Comparison of ENCODE assay signal across 14 cellular contexts in genomic region chr11:15835705-15836411, GRCh38.
DNase-seq lines count a peak whose midpoint lies in the region; ATAC-seq and TF ChIP-seq lines count a peak whose summit lies in the region.
"Had no signal": no experiment of that assay in that cellular context is flagged by ENCODE, and none has a peak within 500 bp of the region (broad histone marks: within the 10 kb centered on the region; RNA-seq: fewer than 3 reads in every experiment).

No MANE protein-coding gene starts in this region.

- ATAC-seq in lung (ENCODE audit: insufficient read depth, low FRiP score): no peak
- ATAC-seq in gastrocnemius medialis: peak; percentile 47 to 51
- ATAC-seq in omental fat pad (ENCODE audit: low FRiP score): no peak
- no peak for ATAC-seq in mucosa of descending colon
- ATAC-seq: GM23338, HCT116 had no signal

- peak in 1 of 2 experiments; percentile 84; a peak in 2 of 4 replicates for TF ChIP-seq EP300 in SK-N-SH (IDR thresholded peaks at IDR 0.05; ENCODE audit: borderline replicate concordance in 1 of 2, low read depth in 1 of 2, low read length in 1 of 2)

- H3K4me2 ChIP-seq in SK-N-SH: no peak overlapping the region
- H3K4me2 ChIP-seq: GM23338 had no signal

- TF ChIP-seq CTCF in BE2C (IDR thresholded peaks at IDR 0.05; ENCODE audit: low read depth, low read length): no peak
- no peak for TF ChIP-seq CTCF in SK-N-SH (IDR thresholded peaks at IDR 0.05)
- no peak for TF ChIP-seq CTCF in lung (IDR thresholded peaks at IDR 0.05; ENCODE audit: control extremely low read depth, extremely low read depth)
- TF ChIP-seq CTCF in gastrocnemius medialis (IDR thresholded peaks at IDR 0.05 in 4 of 5, conservative IDR thresholded peaks at IDR 0.05 in 1 of 5): no peak
- no peak for TF ChIP-seq CTCF in omental fat pad (IDR thresholded peaks at IDR 0.05)
- no peak for TF ChIP-seq CTCF in mucosa of descending colon (IDR thresholded peaks at IDR 0.05)

- no peaks in the 10 kb centered on the region for H3K79me2 ChIP-seq in SK-N-SH (ENCODE audit: insufficient read depth)

- no peaks in the 10 kb centered on the region for H4K20me1 ChIP-seq in SK-N-SH (ENCODE audit: insufficient read depth)

- no peak overlapping the region for H2AFZ ChIP-seq in SK-N-SH (ENCODE audit: low read depth)
- H2AFZ ChIP-seq: GM23338 had no signal

- no peak overlapping the region for H3K9ac ChIP-seq in SK-N-SH

- WGBS in SK-N-SH (ENCODE audit: low lambda C conversion rate): 66% methylated on average over 7 of the region's 7 CpGs
- 94% methylated on average over 7 of the region's 7 CpGs for WGBS in lung, 2 donors

- CTCF ChIA-PET in SK-N-SH (lab: Yijun Ruan, JAX): interaction anchor here (0.5 to 2.4 kb wide), 5 partner anchors 9 to 772 kb away, joined by 3 to 6 read pairs (median 3); no protein-coding TSS in a partner anchor

- intact Hi-C loops in gastrocnemius medialis (cut with DNase I; ENCODE audit: low total_unique reads) (no loop called here), mucosa of descending colon (cut with DNase I, micrococcal nuclease) (loop anchor here in 1 of 2 donors (10.0 kb wide), 1 partner anchor 769 kb away; no protein-coding TSS in a partner anchor)

- H3K27me3 ChIP-seq in BE2C (no peaks in the 10 kb centered on the region), SK-N-SH (ENCODE audit: insufficient read depth) (no peaks in the 10 kb centered on the region), lung (ENCODE audit: control insufficient read depth, insufficient read depth) (no peaks in the 10 kb centered on the region), gastrocnemius medialis (no peaks in the 10 kb centered on the region)

- no peaks in the 10 kb centered on the region for H3F3A ChIP-seq in SK-N-SH (replicated peaks; ENCODE audit: insufficient read depth)

- H3K27ac ChIP-seq in SK-N-SH (ENCODE audit: low read depth in 2 of 2, low read length in 1 of 2): peak overlapping the region in 1 of 2 experiments; percentile 88; a peak in 2 of 4 replicates
- H3K27ac ChIP-seq in lung (ENCODE audit: low read depth in 1 of 2, low read length in 1 of 2): no peak overlapping the region
- peak overlapping the region in 2 of 4 donors; percentile 4 to 28 for H3K27ac ChIP-seq in gastrocnemius medialis

- no peak for TF ChIP-seq POLR2A in gastrocnemius medialis (IDR thresholded peaks at IDR 0.05)

- H3K9me3 ChIP-seq in BE2C: no peaks in the 10 kb centered on the region
- no peaks in the 10 kb centered on the region for H3K9me3 ChIP-seq in SK-N-SH
- H3K9me3 ChIP-seq in lung (ENCODE audit: control insufficient read depth in 2 of 2, insufficient read depth in 1 of 2, low read length in 1 of 2): no peaks in the 10 kb centered on the region
- H3K9me3 ChIP-seq in gastrocnemius medialis: no peaks in the 10 kb centered on the region
- H3K9me3 ChIP-seq in mucosa of descending colon: no peaks in the 10 kb centered on the region

- 0 out of 2 replicates have a peak, but pooled peaks have one; percentile 4 for TF ChIP-seq RAD21 in SK-N-SH (IDR thresholded peaks at IDR 0.05; ENCODE audit: low read length)

- POLR2A ChIA-PET in SK-N-SH (lab: Yijun Ruan, JAX): interaction anchor here (0.7 to 1.7 kb wide), 8 partner anchors 45 to 772 kb away, joined by 3 to 6 read pairs (median 3); no protein-coding TSS in a partner anchor

- H3K4me3 ChIP-seq in BE2C (ENCODE audit: low read depth, low read length): no peak overlapping the region
- H3K4me3 ChIP-seq in SK-N-SH (ENCODE audit: low read depth in 2 of 2, low read length in 1 of 2): no peak overlapping the region
- no peak overlapping the region for H3K4me3 ChIP-seq in lung
- H3K4me3 ChIP-seq in gastrocnemius medialis: no peak overlapping the region
- no peak overlapping the region for H3K4me3 ChIP-seq in mucosa of descending colon
- H3K4me3 ChIP-seq: GM23338 had no signal

- DNase-seq in BE2C (peak; percentile 16), SK-N-SH (peak; percentile 33), lung (ENCODE audit: low spot score) (peak; percentile 25), gastrocnemius medialis (no peak), NCI-H2227 (lab: John Stamatoyannopoulos, UW; ENCODE audit: unreplicated experiment) (no peak), omental fat pad (ENCODE audit: low spot score) (no peak), T-helper 9 cell (no peak), mucosa of descending colon (no peak)
- DNase-seq: C1 segment of cervical spinal cord, DMS 273 treated with DMSO at 0.1 percent for 48 hours, NCI-H187, NCI-H446 had no signal

- no peaks in the 10 kb centered on the region for H3K9me2 ChIP-seq in SK-N-SH

- in situ Hi-C loops in gastrocnemius medialis (cut with MboI; ENCODE audit: low sequenced_read_pairs in 4 of 4): no loop called here

- no peaks in the 10 kb centered on the region for H3K36me3 ChIP-seq in BE2C
- H3K36me3 ChIP-seq in SK-N-SH (replicated peaks in 1 of 2; ENCODE audit: control insufficient read depth in 1 of 2, insufficient read depth in 2 of 2, low read length in 1 of 2): no peaks in the 10 kb centered on the region
- H3K36me3 ChIP-seq in lung (ENCODE audit: control insufficient read depth in 2 of 2, insufficient read depth in 2 of 2, low read length in 2 of 2): no peaks in the 10 kb centered on the region
- H3K36me3 ChIP-seq in gastrocnemius medialis: no peaks in the 10 kb centered on the region
- H3K36me3 ChIP-seq in mucosa of descending colon (ENCODE audit: low read depth): no peaks in the 10 kb centered on the region

- H3K4me1 ChIP-seq in BE2C: no peaks in the 10 kb centered on the region; the same call in 1 of the 2 replicates
- H3K4me1 ChIP-seq in SK-N-SH (ENCODE audit: control insufficient read depth in 1 of 2, insufficient read depth in 2 of 2, low read depth in 1 of 2, low read length in 1 of 2): peaks cover 0 to 45% of the 10 kb centered on the region in 2 experiments; a peak in 2 of 4 replicates
- no peaks in the 10 kb centered on the region for H3K4me1 ChIP-seq in lung (ENCODE audit: control insufficient read depth in 2 of 2, insufficient read depth in 2 of 2, low read length in 2 of 2)
- H3K4me1 ChIP-seq in gastrocnemius medialis: peaks cover 0 to 8% of the 10 kb centered on the region in 2 donors
- peaks cover 13% of the 10 kb centered on the region for H3K4me1 ChIP-seq in mucosa of descending colon (ENCODE audit: low read depth)

TF ChIP-seq in SK-N-SH, 30 proteins besides CTCF, POLR2A, EP300 and RAD21:
- TF ChIP-seq MEF2A (IDR thresholded peaks at IDR 0.05; ENCODE audit: borderline replicate concordance, low read depth) (no peak), MXI1 (IDR thresholded peaks at IDR 0.05; ENCODE audit: low read depth, low read length) (no peak), SIN3A (IDR thresholded peaks at IDR 0.05; ENCODE audit: borderline replicate concordance, low read depth, low read length) (no peak), IRF3 (IDR thresholded peaks at IDR 0.05; ENCODE audit: low read depth, low read length) (no peak), EZH2phosphoT487 (IDR thresholded peaks at IDR 0.05; ENCODE audit: borderline replicate concordance, low read depth) (no peak)
TF ChIP-seq in SK-N-SH: peak in this region for 0.

Comparison
In these comparisons a context has a peak if more than half of its experiments do, and no peak if none do; other contexts are left out.
1. DNase-seq: peak in BE2C (single experiment), SK-N-SH (single experiment) and lung (single experiment); none in gastrocnemius medialis (0 of 2), NCI-H2227 (single experiment), omental fat pad (single experiment), T-helper 9 cell (single experiment) and mucosa of descending colon (0 of 3).
2. ATAC-seq: peak in gastrocnemius medialis (2 of 2); none in lung (single experiment), omental fat pad (single experiment) and mucosa of descending colon (single experiment).